In genomic region chr9:95753762-95754465, GRCh38 we compare ENCODE assay signal across 14 cellular contexts.
DNase-seq lines count a peak whose midpoint lies in the region; ATAC-seq, FAIRE-seq and TF ChIP-seq lines count a peak whose summit lies in the region.
"Had no signal": no experiment of that assay in that cellular context is flagged by ENCODE, and none has a peak within 500 bp of the region (broad histone marks: within the 10 kb centered on the region; RNA-seq: fewer than 3 reads in every experiment).

No MANE protein-coding gene starts in this region.

- H3K4me1 ChIP-seq in SJCRH30 (peaks cover 43% of the 10 kb centered on the region), pancreas (no peaks in the 10 kb centered on the region)
- H3K4me1 ChIP-seq: BLaER1 treated with 17β-estradiol and CSF1 and Interleukin-3, amounts not matched to agents 10 nM and 100 nM had no signal

- H3K27me3 ChIP-seq in SJCRH30 (no peaks in the 10 kb centered on the region), pancreas (no peaks in the 10 kb centered on the region)
- H3K27me3 ChIP-seq: BLaER1 treated with 17β-estradiol and CSF1 and Interleukin-3, amounts not matched to agents 10 nM and 100 nM had no signal

- H3K4me1 Mint-ChIP-seq in natural killer cell treated with Interleukin-12 subunit alpha and Interleukin-12 subunit beta and Interleukin-15 and Interleukin-18, amount 100 ng/mL, for 72 hours (ENCODE audit: low read depth in 2 of 2), result peaks cover 5 to 6% of the 10 kb centered on the region in 2 donors

- no peak overlapping the region for H3K27ac Mint-ChIP-seq in natural killer cell treated with Interleukin-12 subunit alpha and Interleukin-12 subunit beta and Interleukin-15 and Interleukin-18, amount 100 ng/mL, for 72 hours
- H3K27ac Mint-ChIP-seq: activated T-helper 2 cell treated with anti-CD3 and anti-CD28 coated beads, Interferon-gamma antibody, Interleukin-2, Interleukin-4, amounts not matched to agents 10 μg/mL and 5 μg/mL and 100 μg/mL, durations not matched to agents 14 hours and 24 hours and 36 hours had no signal

- WGBS in pancreas, 2 donors, result 71 to 80% methylated on average over 7 of the region's 7 CpGs

- ATAC-seq in left cardiac atrium (peak; percentile 56 to 70), pancreas (peak in 3 of 4 donors; percentile 23 to 31 (median 25)), GM21381 (IDR thresholded peaks at IDR 0.05; ENCODE audit: unreplicated experiment) (no peak)
- no peak for ATAC-seq in natural killer cell treated with Interleukin-12 subunit alpha and Interleukin-12 subunit beta and Interleukin-15 and Interleukin-18, amount 100 ng/mL, for 72 hours
- ATAC-seq: naive thymus-derived CD4-positive, alpha-beta T cell; Panc1 had no signal

- H3K9me3 Mint-ChIP-seq in natural killer cell treated with Interleukin-12 subunit alpha and Interleukin-12 subunit beta and Interleukin-15 and Interleukin-18, amount 100 ng/mL, for 72 hours, result no peaks in the 10 kb centered on the region
- H3K9me3 Mint-ChIP-seq: activated T-helper 2 cell treated with anti-CD3 and anti-CD28 coated beads, Interferon-gamma antibody, Interleukin-2, Interleukin-4, amounts not matched to agents 10 μg/mL and 5 μg/mL and 100 μg/mL, durations not matched to agents 14 hours and 24 hours and 36 hours; naive thymus-derived CD4-positive, alpha-beta T cell had no signal

- intact Hi-C loops in left cardiac atrium (cut with DNase I), result no loop called here
- intact Hi-C loops in pancreas (cut with DNase I), result no loop called here

- TF ChIP-seq CTCF in pancreas (IDR thresholded peaks at IDR 0.05), result no peak

- no peak for FAIRE-seq in pancreas (lab: Jason Lieb, UNC)

- H3K27ac ChIP-seq in SJCRH30 (peak overlapping the region; percentile 13; the same call in 1 of the 2 replicates), pancreas (no peak overlapping the region)
- H3K27ac ChIP-seq: BLaER1 treated with 17β-estradiol and CSF1 and Interleukin-3, amounts not matched to agents 10 nM and 100 nM had no signal

- peaks cover 4 to 6% of the 10 kb centered on the region in 2 donors for H3K27me3 Mint-ChIP-seq in natural killer cell treated with Interleukin-12 subunit alpha and Interleukin-12 subunit beta and Interleukin-15 and Interleukin-18, amount 100 ng/mL, for 72 hours

- H3K9me3 ChIP-seq in SJCRH30 (replicated peaks) (no peaks in the 10 kb centered on the region), pancreas (no peaks in the 10 kb centered on the region)
- H3K9me3 ChIP-seq: BLaER1 treated with 17β-estradiol and CSF1 and Interleukin-3, amounts not matched to agents 10 nM and 100 nM had no signal

- H3K4me3 ChIP-seq in SJCRH30 (no peak overlapping the region), pancreas (no peak overlapping the region)
- H3K4me3 ChIP-seq: BLaER1 treated with 17β-estradiol and CSF1 and Interleukin-3, amounts not matched to agents 10 nM and 100 nM had no signal

- H3K36me3 Mint-ChIP-seq in natural killer cell treated with Interleukin-12 subunit alpha and Interleukin-12 subunit beta and Interleukin-15 and Interleukin-18, amount 100 ng/mL, for 72 hours, result no peaks in the 10 kb centered on the region

- H3K4me3 Mint-ChIP-seq in natural killer cell treated with Interleukin-12 subunit alpha and Interleukin-12 subunit beta and Interleukin-15 and Interleukin-18, amount 100 ng/mL, for 72 hours, result no peak overlapping the region

- DNase-seq in H4 (ENCODE audit: low spot score) (peak; percentile 46), SJCRH30 (peak; percentile 98 to 99), left cardiac atrium (peak; percentile 49), pancreas (no peak), NAMALWA (ENCODE audit: low spot score) (no peak)
- DNase-seq in NK-92 treated with Interleukin-12 subunit alpha and Interleukin-12 subunit beta, amount 100 ng/mL, for 24 hours (lab: John Stamatoyannopoulos, UW), result no peak
- DNase-seq in natural killer cell treated with Interleukin-12 subunit alpha and Interleukin-12 subunit beta and Interleukin-15 and Interleukin-18, amount 100 ng/mL, for 72 hours (ENCODE audit: low spot score), result no peak
- DNase-seq: hypothalamus; naive thymus-derived CD4-positive, alpha-beta T cell; NCI-H1105 had no signal

- H3K36me3 ChIP-seq in SJCRH30 (no peaks in the 10 kb centered on the region), pancreas (no peaks in the 10 kb centered on the region)
- H3K36me3 ChIP-seq: BLaER1 treated with 17β-estradiol and CSF1 and Interleukin-3, amounts not matched to agents 10 nM and 100 nM had no signal

Comparison
In these comparisons a context has a peak if more than half of its experiments do, and no peak if none do; other contexts are left out.
1. DNase-seq: peak in H4 (single experiment), SJCRH30 (2 of 2) and left cardiac atrium (single experiment); none in pancreas (0 of 6), NAMALWA (single experiment), NK-92 treated with Interleukin-12 subunit alpha and Interleukin-12 subunit beta, amount 100 ng/mL, for 24 hours (single experiment) and natural killer cell treated with Interleukin-12 subunit alpha and Interleukin-12 subunit beta and Interleukin-15 and Interleukin-18, amount 100 ng/mL, for 72 hours (single experiment).
2. ATAC-seq: peak in left cardiac atrium (2 of 2) and pancreas (3 of 4); none in GM21381 (single experiment) and natural killer cell treated with Interleukin-12 subunit alpha and Interleukin-12 subunit beta and Interleukin-15 and Interleukin-18, amount 100 ng/mL, for 72 hours (0 of 2).